ENCODE assay signal across 1 cellular context in the genomic region with DNA sequence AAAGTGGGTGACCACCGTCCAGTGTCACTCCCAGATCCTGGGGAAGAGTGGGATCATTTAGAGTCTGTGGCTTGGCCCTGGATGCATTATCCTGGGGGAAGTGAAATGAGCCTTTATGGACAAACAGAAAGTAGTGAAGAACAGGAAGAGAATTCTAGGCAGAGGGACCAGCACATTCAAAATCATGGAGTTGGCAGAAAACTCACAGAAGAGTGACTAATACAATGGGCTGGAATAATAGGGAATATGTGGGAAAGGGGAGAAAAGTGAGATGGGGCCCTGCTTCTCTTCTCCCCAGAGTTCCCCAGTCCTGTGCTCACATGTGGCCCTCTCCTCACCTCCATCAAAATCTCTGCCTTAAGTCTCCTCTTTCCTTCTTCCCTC.
TF ChIP-seq lines count a peak whose summit lies in the region.

No MANE protein-coding gene starts in this region.

TF ChIP-seq in IMR-90, 13 proteins besides CTCF, POLR2A, EP300 and RAD21 (continued from another document):
- TF ChIP-seq FOS (IDR thresholded peaks at IDR 0.05; ENCODE audit: low read depth, low read length): no peak
- TF ChIP-seq BHLHE40 (IDR thresholded peaks at IDR 0.05; ENCODE audit: low read depth, low read length): no peak
- no peak for TF ChIP-seq CEBPB (IDR thresholded peaks at IDR 0.05; ENCODE audit: low read depth, low read length)
TF ChIP-seq in IMR-90: peak in this region for 0.
